ENCODE assay signal across 34 cellular contexts in genomic region chr6:12785921-12786320, GRCh38.
A peak's percentile ranks its signal among the peaks of the same experiment; 100 is the strongest.
DNase-seq lines count a peak whose midpoint lies in the region; ATAC-seq and TF ChIP-seq lines count a peak whose summit lies in the region.
"Had no signal": no experiment of that assay in that cellular context is flagged by ENCODE, and none has a peak within 500 bp of the region (broad histone marks: within the 10 kb centered on the region; RNA-seq: fewer than 3 reads in every experiment).

No MANE protein-coding gene starts in this region.

- H3K9me3 ChIP-seq in hepatocyte (ENCODE audit: low read depth): no peaks in the 10 kb centered on the region
- H3K9me3 ChIP-seq: A549; BE2C; BLaER1; BLaER1 treated with 17β-estradiol and CSF1 and Interleukin-3, amounts not matched to agents 10 nM and 100 nM; Caco-2 had no signal

- 88% methylated on average over 4 of the region's 4 CpGs for WGBS in hepatocyte (ENCODE audit: low lambda C conversion rate, missing lambda C conversion rate)

- H4K20me1 ChIP-seq in hepatocyte (ENCODE audit: insufficient read depth, poor library complexity, severe bottlenecking): no peaks in the 10 kb centered on the region
- H4K20me1 ChIP-seq: BLaER1; BLaER1 treated with 17β-estradiol and CSF1 and Interleukin-3, amounts not matched to agents 10 nM and 100 nM had no signal

- H3K36me3 ChIP-seq in hepatocyte (replicated peaks; ENCODE audit: insufficient read depth, low read depth): no peaks in the 10 kb centered on the region
- H3K36me3 ChIP-seq: BE2C; BLaER1; BLaER1 treated with 17β-estradiol and CSF1 and Interleukin-3, amounts not matched to agents 10 nM and 100 nM had no signal

- H3K27ac ChIP-seq in hepatocyte: peak overlapping the region; percentile 3
- H3K27ac ChIP-seq: 22Rv1; A549; BLaER1; BLaER1 treated with 17β-estradiol and CSF1 and Interleukin-3, amounts not matched to agents 10 nM and 100 nM; C4-2B had no signal

- H3K36me3 Mint-ChIP-seq in activated CD4-positive, alpha-beta memory T cell treated with anti-CD3 and anti-CD28 coated beads, Interleukin-2, amount 10 ng/mL, durations not matched to agents 7 days and 5 days (ENCODE audit: low read depth): no peaks in the 10 kb centered on the region
- H3K36me3 Mint-ChIP-seq: CD14-positive monocyte; CD4-positive, alpha-beta memory T cell; CD4-positive, CD25-positive, alpha-beta regulatory T cell; CD8-positive, alpha-beta memory T cell; CD8-positive, alpha-beta T cell had no signal

- H3K9me2 ChIP-seq in hepatocyte (replicated peaks; ENCODE audit: insufficient read depth): no peaks in the 10 kb centered on the region

- peak; percentile 36 for DNase-seq in COLO829 (ENCODE audit: low spot score)
- peak; percentile 21 for DNase-seq in RPMI7951 (ENCODE audit: low read depth)
- DNase-seq in foreskin melanocyte: peak; percentile 93
- no peak for DNase-seq in hepatocyte (ENCODE audit: low spot score)
- no peak for DNase-seq in activated CD8-positive, alpha-beta memory T cell treated with anti-CD3 and anti-CD28 coated beads for 24 hours
- no peak for DNase-seq in sciatic nerve (ENCODE audit: low spot score)
- DNase-seq in ureter (ENCODE audit: low spot score): no peak
- DNase-seq in activated CD4-positive, alpha-beta memory T cell treated with anti-CD3 and anti-CD28 coated beads, Interleukin-2, amount 10 ng/mL, durations not matched to agents 7 days and 5 days: no peak
- DNase-seq: 8988T; ACHN; AML-193; BE2C; C1 segment of cervical spinal cord; Caco-2; CD4-positive, alpha-beta memory T cell; CD4-positive, alpha-beta T cell; CD4-positive, CD25-positive, alpha-beta regulatory T cell; CD8-positive, alpha-beta memory T cell; CD8-positive, alpha-beta T cell; COR-L47; DMS 273 treated with DMSO at 0.1 percent for 48 hours; DMS153; DMS53; DMS79; DMS79 treated with DMSO at 0.1 percent for 48 hours; DND-41; EL had no signal

- no peak overlapping the region for H3K4me3 Mint-ChIP-seq in activated CD4-positive, alpha-beta memory T cell treated with anti-CD3 and anti-CD28 coated beads, Interleukin-2, amount 10 ng/mL, durations not matched to agents 7 days and 5 days
- H3K4me3 Mint-ChIP-seq: B cell; CD14-positive monocyte; CD4-positive, alpha-beta memory T cell; CD4-positive, alpha-beta T cell; CD4-positive, CD25-positive, alpha-beta regulatory T cell; CD8-positive, alpha-beta memory T cell; CD8-positive, alpha-beta T cell had no signal

- intact Hi-C loops in sciatic nerve (cut with DNase I): no loop called here

- no peak for ATAC-seq in sciatic nerve
- ATAC-seq: A549; CD8-positive, alpha-beta T cell had no signal

- H3K27me3 Mint-ChIP-seq in activated CD4-positive, alpha-beta memory T cell treated with anti-CD3 and anti-CD28 coated beads, Interleukin-2, amount 10 ng/mL, durations not matched to agents 7 days and 5 days: no peaks in the 10 kb centered on the region
- H3K27me3 Mint-ChIP-seq: CD4-positive, CD25-positive, alpha-beta regulatory T cell had no signal

- H3K27me3 ChIP-seq in hepatocyte: no peaks in the 10 kb centered on the region
- H3K27me3 ChIP-seq: BE2C; BLaER1; BLaER1 treated with 17β-estradiol and CSF1 and Interleukin-3, amounts not matched to agents 10 nM and 100 nM had no signal

- no peak overlapping the region for H3K4me2 ChIP-seq in hepatocyte
- H3K4me2 ChIP-seq: A549; BLaER1; BLaER1 treated with 17β-estradiol and CSF1 and Interleukin-3, amounts not matched to agents 10 nM and 100 nM had no signal

- no peaks in the 10 kb centered on the region for H3K4me1 ChIP-seq in hepatocyte (ENCODE audit: insufficient read depth)
- H3K4me1 ChIP-seq: A549; BE2C; BLaER1; BLaER1 treated with 17β-estradiol and CSF1 and Interleukin-3, amounts not matched to agents 10 nM and 100 nM; Caco-2 had no signal

- no peaks in the 10 kb centered on the region for H3K9me3 Mint-ChIP-seq in activated CD4-positive, alpha-beta memory T cell treated with anti-CD3 and anti-CD28 coated beads, Interleukin-2, amount 10 ng/mL, durations not matched to agents 7 days and 5 days
- H3K9me3 Mint-ChIP-seq: CD4-positive, alpha-beta T cell; CD8-positive, alpha-beta memory T cell; CD8-positive, alpha-beta T cell had no signal

- no peaks in the 10 kb centered on the region for H3K4me1 Mint-ChIP-seq in activated CD4-positive, alpha-beta memory T cell treated with anti-CD3 and anti-CD28 coated beads, Interleukin-2, amount 10 ng/mL, durations not matched to agents 7 days and 5 days
- H3K4me1 Mint-ChIP-seq: B cell; CD14-positive monocyte; CD4-positive, alpha-beta memory T cell; CD4-positive, CD25-positive, alpha-beta regulatory T cell; CD8-positive, alpha-beta memory T cell had no signal

- no peaks in the 10 kb centered on the region for H3K79me2 ChIP-seq in hepatocyte

- POLR2A ChIA-PET in activated CD4-positive, alpha-beta memory T cell treated with anti-CD3 and anti-CD28 coated beads, Interleukin-2, amount 10 ng/mL, durations not matched to agents 7 days and 5 days (lab: Charles Lee): no interaction called here

- H3K27ac Mint-ChIP-seq in activated CD4-positive, alpha-beta memory T cell treated with anti-CD3 and anti-CD28 coated beads, Interleukin-2, amount 10 ng/mL, durations not matched to agents 7 days and 5 days: no peak overlapping the region
- H3K27ac Mint-ChIP-seq: B cell; CD14-positive monocyte; CD4-positive, alpha-beta memory T cell; CD4-positive, alpha-beta T cell; CD4-positive, CD25-positive, alpha-beta regulatory T cell; CD8-positive, alpha-beta memory T cell; CD8-positive, alpha-beta T cell had no signal

- no peak overlapping the region for H2AFZ ChIP-seq in hepatocyte

- TF ChIP-seq CTCF in hepatocyte (IDR thresholded peaks at IDR 0.05; ENCODE audit: poor library complexity): no peak

- CTCF ChIA-PET in activated CD4-positive, alpha-beta memory T cell treated with anti-CD3 and anti-CD28 coated beads, Interleukin-2, amount 10 ng/mL, durations not matched to agents 7 days and 5 days (lab: Charles Lee): no interaction called here

- H3K4me3 ChIP-seq in hepatocyte: no peak overlapping the region
- H3K4me3 ChIP-seq: A549; BLaER1; BLaER1 treated with 17β-estradiol and CSF1 and Interleukin-3, amounts not matched to agents 10 nM and 100 nM had no signal

Comparison
In these comparisons a context has a peak if more than half of its experiments do, and no peak if none do; other contexts are left out.
1. DNase-seq: peak in COLO829 (single experiment), RPMI7951 (single experiment) and foreskin melanocyte (single experiment); none in hepatocyte (single experiment), activated CD8-positive, alpha-beta memory T cell treated with anti-CD3 and anti-CD28 coated beads for 24 hours (single experiment), sciatic nerve (single experiment), ureter (single experiment) and activated CD4-positive, alpha-beta memory T cell treated with anti-CD3 and anti-CD28 coated beads, Interleukin-2, amount 10 ng/mL, durations not matched to agents 7 days and 5 days (single experiment).